ENCODE assay signal across 30 cellular contexts in the genomic region with DNA sequence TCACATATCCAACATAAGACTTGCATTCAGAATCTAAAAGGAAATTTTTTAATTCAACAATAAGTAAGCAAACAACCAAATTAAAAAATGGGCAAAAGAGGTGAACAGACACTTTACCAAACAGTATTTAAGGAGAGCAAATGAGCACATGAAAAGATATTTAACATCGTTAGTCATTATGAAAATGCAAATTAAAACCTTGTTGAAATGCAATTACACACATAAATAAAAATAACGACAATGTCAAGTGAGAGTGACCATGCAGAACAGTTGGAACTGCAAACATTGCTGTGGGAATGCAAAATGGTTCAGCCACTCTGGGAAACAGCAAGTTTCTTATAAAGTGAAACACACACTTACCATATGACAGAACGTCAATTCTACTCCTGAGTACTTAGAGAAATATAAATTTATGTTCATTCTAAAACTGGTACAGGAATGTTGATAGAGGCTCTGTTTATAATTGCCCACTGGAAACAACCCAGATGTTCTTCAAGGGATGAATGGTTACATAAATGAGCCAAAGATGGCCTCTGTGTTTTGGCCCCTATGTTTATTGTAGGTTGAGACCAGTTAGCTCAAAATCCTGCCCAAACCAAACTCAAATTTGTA.
"Had no signal": no experiment of that assay in that cellular context is flagged by ENCODE, and none has a peak within 500 bp of the region (broad histone marks: within the 10 kb centered on the region; RNA-seq: fewer than 3 reads in every experiment).

No MANE protein-coding gene starts in this region.

- FAIRE-seq: astrocyte, bronchial epithelial cell had no signal

- H3K27ac ChIP-seq: brain microvascular endothelial cell, coronary artery, dorsolateral prefrontal cortex, gastrocnemius medialis, heart left ventricle, WERI-Rb-1 had no signal

- ATAC-seq: activated CD4-positive, CD25-positive, alpha-beta regulatory T cell treated with anti-CD3 and anti-CD28 coated beads, Interleukin-2, amount 50 U/mL, for 24 hours; activated CD8-positive, alpha-beta memory T cell treated with anti-CD3 and anti-CD28 coated beads, Interleukin-2, amount 10 ng/mL, durations not matched to agents 7 days and 5 days; activated CD8-positive, alpha-beta T cell treated with anti-CD3 and anti-CD28 coated beads, Interleukin-2, amount 10 ng/mL, durations not matched to agents 7 days and 5 days; activated naive CD4-positive, alpha-beta T cell treated with anti-CD3 and anti-CD28 coated beads, Interleukin-2, amount 50 U/mL, for 72 hours; esophagus mucosa; gastrocnemius medialis; heart left ventricle had no signal

- H3K36me3 ChIP-seq: brain microvascular endothelial cell, gastrocnemius medialis, heart left ventricle, WERI-Rb-1 had no signal

- H3K4me3 ChIP-seq: coronary artery, dorsolateral prefrontal cortex, gastrocnemius medialis, heart left ventricle had no signal

- DNase-seq: activated B cell treated with CpG ODN at 0.5 μM for 24 hours; activated CD4-positive, alpha-beta memory T cell treated with anti-CD3 and anti-CD28 coated beads for 36 hours; activated CD8-positive, alpha-beta memory T cell treated with anti-CD3 and anti-CD28 coated beads, Interleukin-2, amount 10 ng/mL, durations not matched to agents 7 days and 5 days; activated CD8-positive, alpha-beta memory T cell treated with anti-CD3 and anti-CD28 coated beads, Interleukin-2, amount 50 U/mL, for 4 hours; activated CD8-positive, alpha-beta T cell treated with anti-CD3 and anti-CD28 coated beads, Interleukin-2, amount 10 ng/mL, durations not matched to agents 7 days and 5 days; activated gamma-delta T cell; activated naive CD4-positive, alpha-beta T cell; activated naive CD4-positive, alpha-beta T cell treated with anti-CD3 and anti-CD28 coated beads, Interleukin-2, amount 10 ng/mL, durations not matched to agents 7 days and 5 days; activated naive CD8-positive, alpha-beta T cell treated with anti-CD3 and anti-CD28 coated beads, Interleukin-2, amount 10 ng/mL, durations not matched to agents 7 days and 5 days; activated T-cell treated with anti-CD3 and anti-CD28 coated beads, Interleukin-2, amount 50 U/mL, for 1 hour; activated T-cell treated with anti-CD3 and anti-CD28 coated beads, Interleukin-2, amount 50 U/mL, for 48 hours; amniotic stem cell; anterior cingulate cortex; brain microvascular endothelial cell; dorsolateral prefrontal cortex; effector memory CD4-positive, alpha-beta T cell; endodermal cell; foreskin fibroblast; gastrocnemius medialis; glutamatergic neuron; heart left ventricle; hypothalamus; T1000; WERI-Rb-1 had no signal

- H3K27me3 ChIP-seq: brain microvascular endothelial cell, dorsolateral prefrontal cortex, gastrocnemius medialis, heart left ventricle had no signal

- H3K4me1 ChIP-seq: gastrocnemius medialis, heart left ventricle had no signal
